ENCODE assay signal across 1 cellular context in the genomic region with DNA sequence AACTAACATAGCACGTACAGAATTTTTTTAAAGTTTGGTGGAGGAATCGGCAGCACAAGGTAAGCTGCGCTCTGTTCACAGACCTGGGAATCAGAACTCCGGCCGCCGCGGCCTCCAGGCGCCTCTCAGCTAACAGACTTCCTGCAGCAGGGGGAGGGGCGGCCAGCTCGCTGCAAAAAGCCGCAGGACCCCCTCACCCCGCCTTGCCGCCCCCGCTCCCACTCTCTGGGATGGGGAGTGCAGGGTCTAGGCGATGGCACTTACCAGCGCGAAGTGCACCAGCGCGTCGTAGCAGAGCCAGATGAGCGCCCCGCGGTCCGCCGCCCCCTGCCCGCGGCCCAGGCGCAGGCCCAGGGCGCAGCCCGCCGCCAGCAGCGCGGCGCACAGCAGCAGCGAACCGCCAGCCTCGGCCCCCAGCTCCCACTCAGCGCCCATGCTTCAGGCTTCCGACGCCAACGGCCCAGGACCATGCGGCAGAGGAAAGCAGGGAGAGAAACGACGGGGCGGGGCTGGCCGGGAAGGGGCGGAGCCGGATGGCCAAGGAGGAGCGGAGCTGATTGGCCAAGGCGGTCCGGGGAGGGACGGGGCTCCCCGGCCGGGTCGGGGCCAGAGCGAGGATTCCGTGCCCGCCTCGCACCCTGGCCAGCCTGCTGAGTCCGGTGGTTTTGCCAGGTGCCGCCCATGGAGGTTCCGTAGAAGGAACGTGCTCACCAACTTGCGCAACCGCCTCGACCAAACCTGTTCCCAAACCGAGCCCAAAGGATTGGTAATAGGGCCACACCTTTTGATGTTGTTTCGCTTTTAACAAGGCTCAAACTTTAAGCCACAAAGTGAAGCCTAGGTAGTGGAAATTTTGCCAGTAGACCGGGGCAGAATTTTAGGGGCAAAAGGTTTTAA.
TF ChIP-seq lines count a peak whose summit lies in the region.

EBPL (minus strand) TSS at position 497 of the 897 bp plus-strand sequence; CDS start at position 435, 62 bp downstream.

TF ChIP-seq in A549, 52 proteins besides CTCF, POLR2A, EP300 and RAD21 (continued from another document):
- TF ChIP-seq, protein P1, sequence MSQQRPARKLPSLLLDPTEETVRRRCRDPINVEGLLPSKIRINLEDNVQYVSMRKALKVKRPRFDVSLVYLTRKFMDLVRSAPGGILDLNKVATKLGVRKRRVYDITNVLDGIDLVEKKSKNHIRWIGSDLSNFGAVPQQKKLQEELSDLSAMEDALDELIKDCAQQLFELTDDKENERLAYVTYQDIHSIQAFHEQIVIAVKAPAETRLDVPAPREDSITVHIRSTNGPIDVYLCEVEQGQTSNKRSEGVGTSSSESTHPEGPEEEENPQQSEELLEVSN (IDR thresholded peaks at IDR 0.05; ENCODE audit: borderline replicate concordance, low read depth) = peak; percentile 83
- TF ChIP-seq MAX (IDR thresholded peaks at IDR 0.05) = peak; percentile 89
- peak in 1 of 2 experiments; percentile 31; a peak in 1 of 5 replicates for TF ChIP-seq JUN (IDR thresholded peaks at IDR 0.05)
- 0 out of 2 replicates have a peak, but pooled peaks have one; percentile 58 for TF ChIP-seq MYC (IDR thresholded peaks at IDR 0.05; ENCODE audit: borderline replicate concordance, low read length)
- TF ChIP-seq, protein P2, sequence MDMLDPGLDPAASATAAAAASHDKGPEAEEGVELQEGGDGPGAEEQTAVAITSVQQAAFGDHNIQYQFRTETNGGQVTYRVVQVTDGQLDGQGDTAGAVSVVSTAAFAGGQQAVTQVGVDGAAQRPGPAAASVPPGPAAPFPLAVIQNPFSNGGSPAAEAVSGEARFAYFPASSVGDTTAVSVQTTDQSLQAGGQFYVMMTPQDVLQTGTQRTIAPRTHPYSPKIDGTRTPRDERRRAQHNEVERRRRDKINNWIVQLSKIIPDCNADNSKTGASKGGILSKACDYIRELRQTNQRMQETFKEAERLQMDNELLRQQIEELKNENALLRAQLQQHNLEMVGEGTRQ (IDR thresholded peaks at IDR 0.05) = no peak
- TF ChIP-seq, protein P3, sequence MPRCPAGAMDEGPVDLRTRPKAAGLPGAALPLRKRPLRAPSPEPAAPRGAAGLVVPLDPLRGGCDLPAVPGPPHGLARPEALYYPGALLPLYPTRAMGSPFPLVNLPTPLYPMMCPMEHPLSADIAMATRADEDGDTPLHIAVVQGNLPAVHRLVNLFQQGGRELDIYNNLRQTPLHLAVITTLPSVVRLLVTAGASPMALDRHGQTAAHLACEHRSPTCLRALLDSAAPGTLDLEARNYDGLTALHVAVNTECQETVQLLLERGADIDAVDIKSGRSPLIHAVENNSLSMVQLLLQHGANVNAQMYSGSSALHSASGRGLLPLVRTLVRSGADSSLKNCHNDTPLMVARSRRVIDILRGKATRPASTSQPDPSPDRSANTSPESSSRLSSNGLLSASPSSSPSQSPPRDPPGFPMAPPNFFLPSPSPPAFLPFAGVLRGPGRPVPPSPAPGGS (IDR thresholded peaks at IDR 0.05) = 0 out of 3 replicates have a peak, but pooled peaks have one; percentile 27
- TF ChIP-seq PHF8 (IDR thresholded peaks at IDR 0.05; ENCODE audit: borderline replicate concordance, low read depth) = peak; percentile 56; the same call in 1 of the 2 replicates
